11 cellular contexts compared by ENCODE assay signal in the genomic region with DNA sequence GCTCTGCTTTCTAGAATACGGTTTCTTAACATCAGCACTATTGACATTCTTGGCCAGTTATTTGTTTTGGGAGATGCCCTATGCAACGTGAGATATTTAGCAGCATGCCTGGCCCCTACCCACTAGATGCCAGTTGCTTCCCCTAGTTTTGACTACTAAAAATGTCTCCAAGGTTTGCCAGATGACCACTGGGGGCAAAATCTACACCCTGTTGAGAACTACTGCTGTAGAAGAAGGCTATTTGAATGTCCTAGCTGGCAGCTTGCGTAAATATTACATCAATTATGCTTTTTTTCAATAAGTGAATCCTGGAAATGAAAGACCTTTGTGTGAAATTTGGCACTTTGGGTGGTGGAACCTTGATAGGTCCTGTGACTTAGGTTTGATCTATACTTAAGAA. TPM values are rescaled to one million over a fixed set of nuclear protein-coding genes. Genes with fewer than 3 reads are reported as not detected.
DNase-seq lines count a peak whose midpoint lies in the region; ATAC-seq and TF ChIP-seq lines count a peak whose summit lies in the region.
"Had no signal": no experiment of that assay in that cellular context is flagged by ENCODE, and none has a peak within 500 bp of the region (broad histone marks: within the 10 kb centered on the region; RNA-seq: fewer than 3 reads in every experiment).

No MANE protein-coding gene starts in this region.

- H3K14ac ChIP-seq in trophoblast cell (ENCODE audit: low read length) = no peak overlapping the region

- H3K4me1 ChIP-seq in MM.1S (ENCODE audit: low read length) (peaks cover 11% of the 10 kb centered on the region), trophoblast cell (ENCODE audit: control insufficient read depth in 1 of 2, insufficient read depth in 2 of 2, low read length in 2 of 2) (peaks cover 0 to 2% of the 10 kb centered on the region in 2 experiments), upper lobe of right lung (peaks cover 30% of the 10 kb centered on the region)

- DNase-seq in activated CD4-positive, alpha-beta T cell treated with anti-CD3 and anti-CD28 coated beads for 48 hours = peak; percentile 8
- no peak for DNase-seq in activated CD4-positive, alpha-beta T cell treated with anti-CD3 and anti-CD28 coated beads, Interleukin-2, amount 10 ng/mL, durations not matched to agents 7 days and 5 days
- DNase-seq in MM.1S = no peak
- no peak for DNase-seq in trophoblast cell
- no peak for DNase-seq in upper lobe of right lung
- no peak for DNase-seq in C1 segment of cervical spinal cord (lab: John Stamatoyannopoulos, UW)
- no peak for DNase-seq in COLO829 (ENCODE audit: low spot score)
- DNase-seq: sigmoid colon had no signal

- H3K4me2 ChIP-seq in MM.1S (ENCODE audit: low read depth, low read length) (no peak overlapping the region), trophoblast cell (ENCODE audit: low read length) (no peak overlapping the region)

- H4K91ac ChIP-seq in trophoblast cell (ENCODE audit: low read depth, low read length) = no peak overlapping the region

- H2BK120ac ChIP-seq in trophoblast cell (ENCODE audit: insufficient read depth, low read length, poor library complexity) = no peak overlapping the region

- H3K4ac ChIP-seq in trophoblast cell (ENCODE audit: low read depth, low read length) = peak overlapping the region; percentile 78

- H3K27me3 Mint-ChIP-seq in activated CD4-positive, alpha-beta T cell treated with anti-CD3 and anti-CD28 coated beads, Interleukin-2, amount 10 ng/mL, durations not matched to agents 7 days and 5 days = no peaks in the 10 kb centered on the region
- peaks cover 6% of the 10 kb centered on the region for H3K27me3 Mint-ChIP-seq in brain
- H3K27me3 Mint-ChIP-seq: B cell had no signal

- H4K8ac ChIP-seq in trophoblast cell (ENCODE audit: low read depth, low read length) = no peak overlapping the region

- H2AFZ ChIP-seq in MM.1S (ENCODE audit: low read length) (no peak overlapping the region), trophoblast cell (ENCODE audit: insufficient read depth, low read length, poor library complexity) (no peak overlapping the region)

- H3K27me3 ChIP-seq in MM.1S (replicated peaks; ENCODE audit: insufficient read depth, low read length) (no peaks in the 10 kb centered on the region), trophoblast cell (ENCODE audit: insufficient read depth, low read length) (no peaks in the 10 kb centered on the region), upper lobe of right lung (no peaks in the 10 kb centered on the region)
- H3K27me3 ChIP-seq: sigmoid colon had no signal

- H3K27ac ChIP-seq in MM.1S (ENCODE audit: low read length) (no peak overlapping the region), trophoblast cell (ENCODE audit: low read depth, low read length) (no peak overlapping the region), upper lobe of right lung (no peak overlapping the region)
- H3K27ac ChIP-seq: sigmoid colon had no signal

- H3K4me3 ChIP-seq in MM.1S (ENCODE audit: low read length) (no peak overlapping the region), trophoblast cell (ENCODE audit: low read depth, low read length) (no peak overlapping the region), upper lobe of right lung (no peak overlapping the region)
- H3K4me3 ChIP-seq: HAP-1, sigmoid colon had no signal

- H3K4me3 Mint-ChIP-seq in activated CD4-positive, alpha-beta T cell treated with anti-CD3 and anti-CD28 coated beads, Interleukin-2, amount 10 ng/mL, durations not matched to agents 7 days and 5 days = no peak overlapping the region
- peak overlapping the region in 4 of 5 experiments; percentile 33 to 73 (median 44) for H3K4me3 Mint-ChIP-seq in brain
- H3K4me3 Mint-ChIP-seq: B cell had no signal

- TF ChIP-seq CTCF in MM.1S (IDR thresholded peaks at IDR 0.05; ENCODE audit: low read length) (peak; percentile 15; the same call in 1 of the 2 replicates), brain (conservative IDR thresholded peaks at IDR 0.05) (no peak), upper lobe of right lung (IDR thresholded peaks at IDR 0.05) (no peak)

- peaks cover 48% of the 10 kb centered on the region for H3K4me1 Mint-ChIP-seq in activated CD4-positive, alpha-beta T cell treated with anti-CD3 and anti-CD28 coated beads, Interleukin-2, amount 10 ng/mL, durations not matched to agents 7 days and 5 days
- peaks cover 82% of the 10 kb centered on the region for H3K4me1 Mint-ChIP-seq in brain

- CTCF ChIA-PET in activated CD4-positive, alpha-beta T cell treated with anti-CD3 and anti-CD28 coated beads, Interleukin-2, amount 10 ng/mL, durations not matched to agents 7 days and 5 days (lab: Charles Lee) = interaction anchor here (0.8 to 1.4 kb wide), 3 partner anchors 9 to 782 kb away, joined by 3 to 4 read pairs (median 3); no protein-coding TSS in a partner anchor

- H4K12ac ChIP-seq in trophoblast cell (ENCODE audit: low read depth, low read length) = no peak overlapping the region

- peaks cover 33% of the 10 kb centered on the region for H3K36me3 Mint-ChIP-seq in activated CD4-positive, alpha-beta T cell treated with anti-CD3 and anti-CD28 coated beads, Interleukin-2, amount 10 ng/mL, durations not matched to agents 7 days and 5 days (ENCODE audit: low read depth)
- peaks cover 21% of the 10 kb centered on the region for H3K36me3 Mint-ChIP-seq in brain

- H2BK5ac ChIP-seq in trophoblast cell (ENCODE audit: low read depth, low read length, poor library complexity) = no peak overlapping the region

- H3K9me3 ChIP-seq in MM.1S (replicated peaks; ENCODE audit: insufficient read depth, low read length) (no peaks in the 10 kb centered on the region), trophoblast cell (ENCODE audit: insufficient read depth, low read depth, low read length) (no peaks in the 10 kb centered on the region), upper lobe of right lung (no peaks in the 10 kb centered on the region)
- H3K9me3 ChIP-seq: HAP-1, sigmoid colon had no signal

- H3F3A ChIP-seq in MM.1S (ENCODE audit: insufficient read depth, low read length) = peaks cover 9% of the 10 kb centered on the region

- no peak overlapping the region for H3K18ac ChIP-seq in trophoblast cell (ENCODE audit: low read length)

- no CpG with 5 or more reads among the region's 3 CpGs for WGBS in trophoblast cell (ENCODE audit: extremely low coverage, insufficient coverage, insufficient read length)

- peaks cover 7% of the 10 kb centered on the region for H3K79me1 ChIP-seq in trophoblast cell (ENCODE audit: low read length)

- no peak overlapping the region for H2AK5ac ChIP-seq in trophoblast cell (ENCODE audit: low read length)

- H3K9me3 Mint-ChIP-seq in activated CD4-positive, alpha-beta T cell treated with anti-CD3 and anti-CD28 coated beads, Interleukin-2, amount 10 ng/mL, durations not matched to agents 7 days and 5 days = no peaks in the 10 kb centered on the region
- H3K9me3 Mint-ChIP-seq in brain = no peaks in the 10 kb centered on the region

- intact Hi-C loops in upper lobe of right lung (cut with DNase I) = no loop called here

- H3K36me3 ChIP-seq in MM.1S (replicated peaks; ENCODE audit: insufficient read depth, low read length) (peaks cover 13% of the 10 kb centered on the region), trophoblast cell (ENCODE audit: control insufficient read depth in 1 of 2, insufficient read depth in 2 of 2, low read length in 2 of 2) (peaks cover 0 to 5% of the 10 kb centered on the region in 2 experiments), upper lobe of right lung (peaks cover 28% of the 10 kb centered on the region)

- ATAC-seq in upper lobe of right lung = no peak

- H4K20me1 ChIP-seq in MM.1S (ENCODE audit: insufficient read depth, low read length) = peaks cover 26% of the 10 kb centered on the region

- H3K79me2 ChIP-seq in MM.1S (ENCODE audit: low read length) (peaks cover 90% of the 10 kb centered on the region), trophoblast cell (ENCODE audit: control insufficient read depth, insufficient read depth, low read length, poor library complexity) (peaks cover 17% of the 10 kb centered on the region)

- H3K9ac ChIP-seq in MM.1S (ENCODE audit: low read length) = no peak overlapping the region
- no peak overlapping the region for H3K9ac ChIP-seq in trophoblast cell (ENCODE audit: low read length)

- H3K23ac ChIP-seq in trophoblast cell (ENCODE audit: low read length) = no peak overlapping the region

- H2BK12ac ChIP-seq in trophoblast cell (ENCODE audit: low read length) = no peak overlapping the region

- H3K9me2 ChIP-seq in MM.1S (replicated peaks; ENCODE audit: insufficient read depth, low read length) = no peaks in the 10 kb centered on the region

- no peak overlapping the region for H3K27ac Mint-ChIP-seq in activated CD4-positive, alpha-beta T cell treated with anti-CD3 and anti-CD28 coated beads, Interleukin-2, amount 10 ng/mL, durations not matched to agents 7 days and 5 days
- peak overlapping the region in 3 of 5 experiments; percentile 21 to 81 (median 44) for H3K27ac Mint-ChIP-seq in brain
- H3K27ac Mint-ChIP-seq: B cell had no signal

- POLR2A ChIA-PET in activated CD4-positive, alpha-beta T cell treated with anti-CD3 and anti-CD28 coated beads, Interleukin-2, amount 10 ng/mL, durations not matched to agents 7 days and 5 days (lab: Charles Lee) = no interaction called here

RNA-seq across cellular contexts. Expression of a gene that starts 5.0 kb away (rescaled TPM):
- 10 to 100 TPM; 42.4 to 51.1 TPM for total RNA-seq in activated CD4-positive, alpha-beta T cell treated with anti-CD3 and anti-CD28 coated beads, Interleukin-2, amount 10 ng/mL, durations not matched to agents 7 days and 5 days
- 33.0 TPM for polyA plus RNA-seq in brain (ENCODE audit: insufficient read depth, low read depth, low replicate concordance)
- 25.6 and 27.9 TPM in 2 replicates for polyA plus RNA-seq in trophoblast cell (2013)
- 25.4 TPM for total RNA-seq in upper lobe of right lung

RNA-seq across cellular contexts. Expression of a gene that starts 5.5 kb away (rescaled TPM):
- total RNA-seq in activated CD4-positive, alpha-beta T cell treated with anti-CD3 and anti-CD28 coated beads, Interleukin-2, amount 10 ng/mL, durations not matched to agents 7 days and 5 days = 10 to 100 TPM; 14.1 to 17.2 TPM
- 25.9 TPM for polyA plus RNA-seq in brain (ENCODE audit: insufficient read depth, low read depth, low replicate concordance)
- 12.4 TPM in 2 replicates for polyA plus RNA-seq in trophoblast cell (2013)
- 20.0 TPM for total RNA-seq in upper lobe of right lung

RNA-seq across cellular contexts. Expression of a gene that starts 58.5 kb away (rescaled TPM):
- 10 to 100 TPM; 15.5 to 15.8 TPM for total RNA-seq in activated CD4-positive, alpha-beta T cell treated with anti-CD3 and anti-CD28 coated beads, Interleukin-2, amount 10 ng/mL, durations not matched to agents 7 days and 5 days
- polyA plus RNA-seq in brain (ENCODE audit: insufficient read depth, low read depth, low replicate concordance) = 9.5 TPM
- 8.6 and 9.0 TPM in 2 replicates for polyA plus RNA-seq in trophoblast cell (2013)
- 11.2 TPM for total RNA-seq in upper lobe of right lung
